In genomic region chr19:49114630-49115363, GRCh38 we compare ENCODE assay signal across 8 cellular contexts. TPM values are rescaled to one million over a fixed set of nuclear protein-coding genes. Genes with fewer than 3 reads are reported as not detected.
DNase-seq lines count a peak whose midpoint lies in the region; ATAC-seq and TF ChIP-seq lines count a peak whose summit lies in the region.

No MANE protein-coding gene starts in this region.

- DNase-seq in NCI-H82 treated with DMSO at 0.1 percent for 48 hours (lab: John Stamatoyannopoulos, UW; ENCODE audit: unreplicated experiment) = peak; percentile 32
- DNase-seq in cardiac muscle cell (ENCODE audit: low read depth in 1 of 2, low spot score in 1 of 2) = peak; percentile 69 to 90
- DNase-seq in ovary = peak; percentile 60 to 80 (median 68)
- DNase-seq in vagina (ENCODE audit: extremely low spot score in 2 of 2) = no peak

- ATAC-seq in GM21528 (IDR thresholded peaks at IDR 0.05; ENCODE audit: low FRiP score, unreplicated experiment) (peak; percentile 7), HG03378 (IDR thresholded peaks at IDR 0.05; ENCODE audit: unreplicated experiment) (no peak), GM21737 (IDR thresholded peaks at IDR 0.05; ENCODE audit: unreplicated experiment) (no peak)

- TF ChIP-seq POLR2A in ovary (IDR thresholded peaks at IDR 0.05) = no peak
- TF ChIP-seq POLR2A in vagina (IDR thresholded peaks at IDR 0.05) = no peak

- peaks cover 40% of the 10 kb centered on the region for H3K4me1 ChIP-seq in cardiac muscle cell (ENCODE audit: low read depth)
- H3K4me1 ChIP-seq in ovary (ENCODE audit: insufficient read depth) = peaks cover 19% of the 10 kb centered on the region
- H3K4me1 ChIP-seq in vagina = peaks cover 39% of the 10 kb centered on the region

- H3K27me3 Mint-ChIP-seq in activated naive CD8-positive, alpha-beta T cell = no peaks in the 10 kb centered on the region

- 7 to 11% (median 11%) methylated on average over 44 to 68 of the region's 68 CpGs for WGBS in ovary, 3 donors

- TF ChIP-seq CTCF in cardiac muscle cell (IDR thresholded peaks at IDR 0.05; ENCODE audit: low read depth, low read length) (no peak), ovary (IDR thresholded peaks at IDR 0.05) (no peak), vagina (IDR thresholded peaks at IDR 0.05) (no peak)

- peaks cover 29% of the 10 kb centered on the region for H3K4me1 Mint-ChIP-seq in activated naive CD8-positive, alpha-beta T cell (ENCODE audit: low read depth)

- no peaks in the 10 kb centered on the region for H3K9me3 ChIP-seq in cardiac muscle cell (ENCODE audit: low read depth)
- H3K9me3 ChIP-seq in ovary = no peaks in the 10 kb centered on the region
- H3K9me3 ChIP-seq in vagina = no peaks in the 10 kb centered on the region

- H3K27me3 ChIP-seq in cardiac muscle cell (no peaks in the 10 kb centered on the region), ovary (no peaks in the 10 kb centered on the region), vagina (no peaks in the 10 kb centered on the region)

- H3K4me3 Mint-ChIP-seq in activated naive CD8-positive, alpha-beta T cell = peak overlapping the region; percentile 85

- intact Hi-C loops in ovary (cut with DNase I) (no loop called here), vagina (cut with DNase I) (no loop called here)

- no peaks in the 10 kb centered on the region for H3K36me3 Mint-ChIP-seq in activated naive CD8-positive, alpha-beta T cell

- H3K36me3 ChIP-seq in cardiac muscle cell = no peaks in the 10 kb centered on the region
- H3K36me3 ChIP-seq in ovary = no peaks in the 10 kb centered on the region
- H3K36me3 ChIP-seq in vagina = no peaks in the 10 kb centered on the region

- H3K4me3 ChIP-seq in cardiac muscle cell = peak overlapping the region; percentile 47
- H3K4me3 ChIP-seq in ovary = peak overlapping the region; percentile 67
- H3K4me3 ChIP-seq in vagina = peak overlapping the region; percentile 72 to 88

- no peak for TF ChIP-seq EP300 in ovary (IDR thresholded peaks at IDR 0.05)

- H3K27ac ChIP-seq in cardiac muscle cell = peak overlapping the region; percentile 88
- peak overlapping the region in 1 of 2 donors; percentile 65 for H3K27ac ChIP-seq in ovary
- H3K27ac ChIP-seq in vagina = peak overlapping the region; percentile 83

- H3K27ac Mint-ChIP-seq in activated naive CD8-positive, alpha-beta T cell = no peak overlapping the region

- no peaks in the 10 kb centered on the region for H3K9me3 Mint-ChIP-seq in activated naive CD8-positive, alpha-beta T cell (ENCODE audit: low read depth)

RNA-seq across cellular contexts. Expression of gene LIN7B, which starts 0.6 kb away (rescaled TPM):
- total RNA-seq in cardiac muscle cell (20.0 and 24.5 TPM in 2 replicates), ovary (1 to 10 TPM; 6.6 to 9.8 (median 8.5) TPM), vagina (23.8 TPM)
- polyA plus RNA-seq in cardiac muscle cell (34.6 and 37.8 TPM in 2 replicates), ovary (1 to 10 TPM in 1 of 2 donors, under 1 TPM in 1; 0.82 to 8.9 TPM)

RNA-seq across cellular contexts. Expression of gene C19orf73, which starts 4.1 kb away (rescaled TPM):
- total RNA-seq in cardiac muscle cell = 2.1 and 12.5 TPM in 2 replicates
- polyA plus RNA-seq in cardiac muscle cell = 3.7 and 9.6 TPM in 2 replicates
- total RNA-seq in ovary = 1 to 10 TPM in 1 of 7 donors, under 1 TPM in 3, not detected in 3; 0.45 to 1.5 (median 0.46) TPM
- polyA plus RNA-seq in ovary = under 1 TPM in 1 of 2 donors, not detected in 1; 0.42 TPM
- total RNA-seq in vagina = not detected

RNA-seq across cellular contexts. Expression of gene PPFIA3, which starts 4.5 kb away (rescaled TPM):
- total RNA-seq in cardiac muscle cell (27.3 and 30.4 TPM in 2 replicates), ovary (1 to 10 TPM in 6 of 7 donors, under 1 TPM in 1; 0.72 to 6.1 (median 3.2) TPM), vagina (4.7 TPM)
- polyA plus RNA-seq in cardiac muscle cell (29.3 and 32.5 TPM in 2 replicates), ovary (1 to 10 TPM in 1 of 2 donors, under 1 TPM in 1; 0.55 to 5.8 TPM)

RNA-seq across cellular contexts. Expression of gene SNRNP70, which starts 29.5 kb away (rescaled TPM):
- 396 and 598 TPM in 2 replicates for total RNA-seq in cardiac muscle cell
- polyA plus RNA-seq in cardiac muscle cell = 470 and 492 TPM in 2 replicates
- total RNA-seq in ovary = 100 to 1,000 TPM; 181 to 284 (median 252) TPM
- 100 to 1,000 TPM; 133 to 366 TPM for polyA plus RNA-seq in ovary
- 380 TPM for total RNA-seq in vagina

RNA-seq across cellular contexts. Expression of gene HRC, which starts 40.4 kb away (rescaled TPM):
- total RNA-seq in cardiac muscle cell = 255 and 389 TPM in 2 replicates
- polyA plus RNA-seq in cardiac muscle cell = 184 and 255 TPM in 2 replicates
- total RNA-seq in ovary = 1 to 10 TPM in 5 of 7 donors, under 1 TPM in 2; 0.36 to 3.0 (median 2.1) TPM
- 10 to 100 TPM in 1 of 2 donors, 1 to 10 TPM in 1; 4.0 to 10.5 TPM for polyA plus RNA-seq in ovary
- total RNA-seq in vagina = 0.25 TPM

Comparison
In these comparisons a context has a peak if more than half of its experiments do, and no peak if none do; other contexts are left out.
1. DNase-seq: peak in NCI-H82 treated with DMSO at 0.1 percent for 48 hours (single experiment), cardiac muscle cell (2 of 2) and ovary (5 of 5); none in vagina (0 of 2).
2. Peak in every context shown above with its lines, with median percentiles within 50 percentile points of each other: H3K4me3 ChIP-seq.